17 cellular contexts compared by ENCODE assay signal in genomic region chr13:88022826-88023225, GRCh38.
A peak's percentile ranks its signal among the peaks of the same experiment; 100 is the strongest.
DNase-seq lines count a peak whose midpoint lies in the region; TF ChIP-seq lines count a peak whose summit lies in the region.
"Had no signal": no experiment of that assay in that cellular context is flagged by ENCODE, and none has a peak within 500 bp of the region (broad histone marks: within the 10 kb centered on the region; RNA-seq: fewer than 3 reads in every experiment).

No MANE protein-coding gene starts in this region.

- H3K4me1 Mint-ChIP-seq in CD14-positive monocyte = peaks cover 13% of the 10 kb centered on the region

- no peak for DNase-seq in CD14-positive monocyte (ENCODE audit: low spot score)
- peak; percentile 88 for DNase-seq in MV-4-11 (lab: John Stamatoyannopoulos, UW)
- DNase-seq in SK-N-MC (ENCODE audit: low read depth, low spot score) = peak; percentile 28
- peak; percentile 45 for DNase-seq in fibroblast of mammary gland (ENCODE audit: low read depth)
- no peak for DNase-seq in DMS 273 treated with DMSO at 0.1 percent for 48 hours (lab: John Stamatoyannopoulos, UW)
- DNase-seq in dermis blood vessel endothelial cell = no peak
- DNase-seq in medulla oblongata (ENCODE audit: extremely low spot score) = no peak
- no peak for DNase-seq in hippocampal formation (lab: John Stamatoyannopoulos, UW)
- DNase-seq: DMS53, IMR-90, Kasumi-1, NCI-H1436, NCI-H2029 treated with DMSO at 0.1 percent for 48 hours, NCI-H524, SJCRH30 had no signal

- TF ChIP-seq CTCF in CD14-positive monocyte (IDR thresholded peaks at IDR 0.05) (no peak), fibroblast of mammary gland (conservative IDR thresholded peaks at IDR 0.05; ENCODE audit: control insufficient read depth, insufficient read depth, low read depth, low read length) (no peak)

- peaks cover 5 to 10% of the 10 kb centered on the region in 2 donors for H3K36me3 Mint-ChIP-seq in CD14-positive monocyte

- H3K9ac ChIP-seq in SK-N-MC (ENCODE audit: insufficient read length) = no peak overlapping the region

- H3K27ac ChIP-seq in SK-N-MC = no peak overlapping the region
- H3K27ac ChIP-seq: A549, C4-2B, SJCRH30 had no signal

- H3K27me3 Mint-ChIP-seq in CD14-positive monocyte (ENCODE audit: low read depth in 3 of 3) = no peaks in the 10 kb centered on the region

- peak overlapping the region; percentile 0 to 76 (median 6) for H3K27ac Mint-ChIP-seq in CD14-positive monocyte

- H3K36me3 ChIP-seq in SK-N-MC (ENCODE audit: insufficient read depth, low read length) = no peaks in the 10 kb centered on the region
- H3K36me3 ChIP-seq: SJCRH30 had no signal

- peaks cover 16 to 33% (median 26%) of the 10 kb centered on the region in 7 donors for H3K9me3 Mint-ChIP-seq in CD14-positive monocyte

- peak overlapping the region in 1 of 2 donors; percentile 21 for H3K4me3 Mint-ChIP-seq in CD14-positive monocyte

- H3K9me3 ChIP-seq in SK-N-MC (ENCODE audit: low read depth, low read length) = no peaks in the 10 kb centered on the region
- H3K9me3 ChIP-seq: A549, SJCRH30 had no signal

- H3K4me3 ChIP-seq in SK-N-MC (no peak overlapping the region), fibroblast of mammary gland (ENCODE audit: control insufficient read depth, low read depth, low read length) (no peak overlapping the region)
- H3K4me3 ChIP-seq: A549, SJCRH30 had no signal

- intact Hi-C loops in CD14-positive monocyte (cut with micrococcal nuclease) = no loop called here

Comparison
In these comparisons a context has a peak if more than half of its experiments do, and no peak if none do; other contexts are left out.
1. DNase-seq: peak in MV-4-11 (single experiment), SK-N-MC (single experiment) and fibroblast of mammary gland (single experiment); none in CD14-positive monocyte (single experiment), DMS 273 treated with DMSO at 0.1 percent for 48 hours (single experiment), dermis blood vessel endothelial cell (single experiment), medulla oblongata (single experiment) and hippocampal formation (0 of 2).